Comparison of ENCODE assay signal across 34 cellular contexts in the genomic region with DNA sequence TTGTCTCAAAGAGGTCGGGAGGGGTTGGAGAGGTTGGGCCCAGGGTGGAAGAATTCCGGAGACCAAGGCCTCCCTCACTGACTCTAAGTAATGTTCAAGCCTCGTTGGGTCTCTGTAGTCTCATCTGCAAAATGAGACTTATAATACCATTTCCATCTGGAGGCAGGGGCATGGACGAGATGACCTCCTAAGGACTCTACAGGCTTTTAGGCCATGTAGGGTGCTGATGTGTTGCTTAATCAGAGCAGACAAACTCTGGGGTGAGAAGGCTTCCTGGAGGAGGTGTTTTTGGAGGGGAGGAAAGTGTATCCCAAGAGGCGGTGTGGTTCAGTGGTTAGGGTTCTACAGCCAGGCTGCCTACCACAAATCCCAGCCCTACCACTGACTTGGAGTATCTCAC. TPM values are rescaled to one million over a fixed set of nuclear protein-coding genes. Genes with fewer than 3 reads are reported as not detected.
"Had no signal": no experiment of that assay in that cellular context is flagged by ENCODE, and none has a peak within 500 bp of the region (broad histone marks: within the 10 kb centered on the region; RNA-seq: fewer than 3 reads in every experiment).

No MANE protein-coding gene starts in this region.

- H3K4me2 ChIP-seq: smooth muscle cell had no signal

- H3K4me3 ChIP-seq: ovary, psoas muscle, skin epidermis, smooth muscle cell, spleen, stomach, thoracic aorta, thyroid gland, tibial nerve, upper lobe of left lung, vagina had no signal

- H2AFZ ChIP-seq: parathyroid adenoma had no signal

- H3K9ac ChIP-seq: parathyroid adenoma had no signal

- H3K9me3 ChIP-seq: neutrophil, ovary, psoas muscle, spleen, stomach, thoracic aorta, thyroid gland, tibial nerve, upper lobe of left lung, vagina had no signal

- H3K79me2 ChIP-seq: parathyroid adenoma had no signal

- H3K36me3 Mint-ChIP-seq: naive thymus-derived CD4-positive, alpha-beta T cell; stimulated activated effector memory CD8-positive, alpha-beta T cell treated with anti-CD3 and anti-CD28 coated beads, Interleukin-12 subunit alpha, Interleukin-12 subunit beta, amount 100 ng/mL, for 72 hours; stimulated activated naive B cell treated with anti-CD40 and anti-IgM and Interleukin-4, amounts not matched to agents 10 μg/mL and 1 μg/mL and 100 μg/mL, for 72 hours had no signal

- H3K36me3 ChIP-seq: neutrophil, ovary, spleen, stomach, thoracic aorta, thyroid gland, tibial nerve, upper lobe of left lung, vagina had no signal

- H3K4me1 ChIP-seq: parathyroid adenoma, thyroid gland, upper lobe of left lung, vagina had no signal

- H3K4me3 Mint-ChIP-seq: naive thymus-derived CD4-positive, alpha-beta T cell; nephron; stimulated activated effector memory CD8-positive, alpha-beta T cell treated with anti-CD3 and anti-CD28 coated beads, Interleukin-12 subunit alpha, Interleukin-12 subunit beta, amount 100 ng/mL, for 72 hours; stimulated activated naive B cell treated with anti-CD40 and anti-IgM and Interleukin-4, amounts not matched to agents 10 μg/mL and 1 μg/mL and 100 μg/mL, for 72 hours; stimulated activated naive CD8-positive, alpha-beta T cell treated with anti-CD3 and anti-CD28 coated beads, Interleukin-15, Interleukin-2, amounts not matched to agents 100 ng/mL and 50 ng/mL, for 24 hours had no signal

- H3K4me1 Mint-ChIP-seq: nephron had no signal

- H3K9me3 Mint-ChIP-seq: nephron; stimulated activated effector memory CD8-positive, alpha-beta T cell treated with anti-CD3 and anti-CD28 coated beads, Interleukin-12 subunit alpha, Interleukin-12 subunit beta, amount 100 ng/mL, for 72 hours; stimulated activated naive B cell treated with anti-CD40 and anti-IgM and Interleukin-4, amounts not matched to agents 10 μg/mL and 1 μg/mL and 100 μg/mL, for 72 hours; stimulated activated naive CD8-positive, alpha-beta T cell treated with anti-CD3 and anti-CD28 coated beads, Interleukin-15, Interleukin-2, amounts not matched to agents 100 ng/mL and 50 ng/mL, for 24 hours had no signal

- FAIRE-seq: urothelium cell line had no signal

- DNase-seq: naive thymus-derived CD4-positive, alpha-beta T cell; nucleus accumbens; ovary; psoas muscle; right cardiac atrium; stimulated activated CD4-positive, alpha-beta T cell treated with anti-CD3 and anti-CD28 coated beads, Interleukin-15, amount 100 ng/mL, for 24 hours; stimulated activated CD4-positive, alpha-beta T cell treated with anti-CD3 and anti-CD28 coated beads, Interleukin-2, amount 100 ng/mL, for 24 hours; stimulated activated CD4-positive, alpha-beta T cell treated with anti-CD3 and anti-CD28 coated beads, Interleukin-2, amount 100 ng/mL, for 48 hours; stimulated activated CD4-positive, alpha-beta T cell treated with anti-CD3 and anti-CD28 coated beads, Interleukin-4, amount 100 ng/mL, for 24 hours; stimulated activated naive B cell treated with anti-CD40 and anti-IgM and Interleukin-4, amounts not matched to agents 10 μg/mL and 1 μg/mL and 100 μg/mL, for 72 hours; stimulated activated naive CD4-positive, alpha-beta T cell treated with Interleukin-2 at 50 U/mL for 16 hours; stomach; thyroid gland; trophoblast cell; upper lobe of left lung had no signal

- H3K27ac Mint-ChIP-seq: nephron; progenitor cell of endocrine pancreas; stimulated activated effector memory CD8-positive, alpha-beta T cell treated with anti-CD3 and anti-CD28 coated beads, Interleukin-12 subunit alpha, Interleukin-12 subunit beta, amount 100 ng/mL, for 72 hours; stimulated activated naive B cell treated with anti-CD40 and anti-IgM and Interleukin-4, amounts not matched to agents 10 μg/mL and 1 μg/mL and 100 μg/mL, for 72 hours; stimulated activated naive CD8-positive, alpha-beta T cell treated with anti-CD3 and anti-CD28 coated beads, Interleukin-15, Interleukin-2, amounts not matched to agents 100 ng/mL and 50 ng/mL, for 24 hours had no signal

- H3K27me3 ChIP-seq: ovary, thyroid gland, upper lobe of left lung, vagina had no signal

- ATAC-seq: naive thymus-derived CD4-positive, alpha-beta T cell; right cardiac atrium; sciatic nerve; stimulated activated effector memory CD8-positive, alpha-beta T cell treated with anti-CD3 and anti-CD28 coated beads, Interleukin-12 subunit alpha, Interleukin-12 subunit beta, amount 100 ng/mL, for 72 hours; stimulated activated naive B cell treated with anti-CD40 and anti-IgM and Interleukin-4, amounts not matched to agents 10 μg/mL and 1 μg/mL and 100 μg/mL, for 72 hours had no signal

- H3K27ac ChIP-seq: neutrophil, ovary, parathyroid adenoma, psoas muscle, skin epidermis, spleen, stomach, thoracic aorta, thyroid gland, tibial nerve, upper lobe of left lung, vagina had no signal

RNA-seq across cellular contexts. Expression of gene SPPL2C, which starts 3.1 kb away (rescaled TPM):
- total RNA-seq: naive thymus-derived CD4-positive, alpha-beta T cell; omental fat pad; ovary; progenitor cell of endocrine pancreas; psoas muscle; renal cortical epithelial cell; right cardiac atrium; sciatic nerve; smooth muscle cell; spleen; stomach; subcutaneous adipose tissue; thoracic aorta; tibial nerve; upper lobe of left lung; ureter; vagina had no signal
- polyA plus RNA-seq: naive thymus-derived CD4-positive, alpha-beta T cell; neural cell; ovary; psoas muscle; right cardiac atrium; smooth muscle cell; spleen; stomach had no signal
